ENCODE assay signal across 1 cellular context in the genomic region with DNA sequence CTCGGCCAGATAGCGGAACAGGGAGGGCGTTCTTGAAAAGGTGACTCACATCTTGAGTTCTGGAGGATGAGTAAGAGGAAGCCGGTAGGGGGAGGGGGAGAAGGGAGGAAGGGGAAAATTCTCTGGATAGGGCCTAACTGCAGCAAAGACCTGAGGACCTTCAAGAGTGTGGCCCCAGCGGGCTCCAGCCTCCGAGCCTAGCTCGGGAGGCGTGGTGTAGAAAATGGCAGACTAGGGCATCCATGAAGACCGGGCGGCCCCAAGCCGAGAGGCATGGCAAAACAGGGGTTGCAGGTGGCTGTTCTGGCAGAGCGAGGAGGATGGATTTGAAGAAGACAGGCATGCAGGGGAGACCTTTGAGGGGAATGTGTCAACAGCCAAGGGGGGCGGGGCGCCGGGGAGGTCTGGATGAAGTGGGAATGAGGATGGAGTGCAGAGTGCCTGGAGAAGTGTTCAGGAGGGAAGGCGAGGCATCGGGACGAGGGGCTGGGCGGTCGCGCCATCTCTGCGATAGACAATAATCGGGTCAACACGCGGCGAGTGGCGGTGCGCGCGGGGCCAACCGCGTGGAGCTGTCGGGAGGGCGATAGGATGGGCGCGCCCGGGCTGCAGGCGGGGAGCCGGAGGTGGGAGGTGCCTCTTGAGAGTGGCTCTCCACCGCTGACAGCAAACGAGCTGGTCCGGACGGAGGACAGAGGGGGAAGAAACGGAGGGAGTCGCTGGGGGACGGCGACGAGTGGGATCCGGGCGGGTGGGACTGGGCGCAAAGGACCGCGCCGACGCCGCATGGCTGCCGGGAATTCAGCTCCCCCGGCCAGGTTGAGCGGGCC.
TF ChIP-seq lines count a peak whose summit lies in the region.

No MANE protein-coding gene starts in this region.

TF ChIP-seq in HEK293, 187 proteins besides CTCF, POLR2A, EP300 and RAD21 (continued from another document and continues in another):
- TF ChIP-seq ZNF138 (tag by site-specific recombination; IDR thresholded peaks at IDR 0.05; ENCODE audit: borderline replicate concordance) (no peak), GLIS2 (tag by site-specific recombination; IDR thresholded peaks at IDR 0.05) (peak; percentile 92; the same call in 1 of the 2 replicates), ZNF221 (tag by site-specific recombination; IDR thresholded peaks at IDR 0.05; ENCODE audit: borderline replicate concordance) (no peak), ZSCAN4 (tag by site-specific recombination; IDR thresholded peaks at IDR 0.05) (peak; percentile 20; the same call in 1 of the 2 replicates), PATZ1 (tag by site-specific recombination; IDR thresholded peaks at IDR 0.05) (peak; percentile 82), ZNF664 (tag by site-specific recombination; IDR thresholded peaks at IDR 0.05) (no peak), SP3 (tag by site-specific recombination; IDR thresholded peaks at IDR 0.05) (peak; percentile 82), ZNF366 (tag by site-specific recombination; conservative IDR thresholded peaks at IDR 0.05) (peak; percentile 93), ZSCAN16 (tag by site-specific recombination; IDR thresholded peaks at IDR 0.05) (no peak), ZNF488 (tag by site-specific recombination; IDR thresholded peaks at IDR 0.05) (no peak; the same call in 1 of the 2 replicates), ZNF501 (tag by site-specific recombination; IDR thresholded peaks at IDR 0.05) (peak; percentile 92), ZNF311 (tag by site-specific recombination; IDR thresholded peaks at IDR 0.05; ENCODE audit: borderline replicate concordance) (no peak), ZFP69B (tag by site-specific recombination; IDR thresholded peaks at IDR 0.05) (no peak; the same call in none of the 2 replicates), KLF9 (tag by site-specific recombination; IDR thresholded peaks at IDR 0.05; ENCODE audit: low read depth) (peak; percentile 95), ZNF660 (tag by site-specific recombination; IDR thresholded peaks at IDR 0.05) (0 out of 2 replicates have a peak, but pooled peaks have one; percentile 38), ZNF654 (tag by site-specific recombination; IDR thresholded peaks at IDR 0.05; ENCODE audit: low read depth) (no peak), ZNF146 (tag by site-specific recombination; IDR thresholded peaks at IDR 0.05) (no peak), ZNF544 (tag by site-specific recombination; IDR thresholded peaks at IDR 0.05) (no peak), IKZF3 (tag by site-specific recombination; IDR thresholded peaks at IDR 0.05) (0 out of 2 replicates have a peak, but pooled peaks have one; percentile 5), SCRT2 (tag by site-specific recombination; IDR thresholded peaks at IDR 0.05) (peak; percentile 56), ZNF350 (tag by site-specific recombination; IDR thresholded peaks at IDR 0.05) (no peak), ZNF16 (tag by site-specific recombination; IDR thresholded peaks at IDR 0.05; ENCODE audit: low read depth) (no peak), ZNF473 (tag by site-specific recombination; IDR thresholded peaks at IDR 0.05) (no peak), INSM2 (tag by site-specific recombination; IDR thresholded peaks at IDR 0.05) (peak; percentile 57), RBAK (tag by site-specific recombination; IDR thresholded peaks at IDR 0.05) (no peak), ZBTB17 (tag by site-specific recombination; IDR thresholded peaks at IDR 0.05) (peak; percentile 99), EGR2 (tag by site-specific recombination; IDR thresholded peaks at IDR 0.05; ENCODE audit: low read depth) (peak; percentile 46; the same call in 1 of the 2 replicates), ZNF561 (tag by site-specific recombination; IDR thresholded peaks at IDR 0.05; ENCODE audit: borderline replicate concordance) (no peak; the same call in 1 of the 2 replicates), ZNF114 (tag by site-specific recombination; IDR thresholded peaks at IDR 0.05) (no peak), KLF8 (tag by site-specific recombination; IDR thresholded peaks at IDR 0.05) (peak; percentile 69), SCRT1 (tag by site-specific recombination; IDR thresholded peaks at IDR 0.05; ENCODE audit: borderline replicate concordance) (no peak), ZNF549 (tag by site-specific recombination; IDR thresholded peaks at IDR 0.05) (no peak), ZNF335 (tag by site-specific recombination; conservative IDR thresholded peaks at IDR 0.05) (peak; percentile 100)
- TF ChIP-seq, protein P1, sequence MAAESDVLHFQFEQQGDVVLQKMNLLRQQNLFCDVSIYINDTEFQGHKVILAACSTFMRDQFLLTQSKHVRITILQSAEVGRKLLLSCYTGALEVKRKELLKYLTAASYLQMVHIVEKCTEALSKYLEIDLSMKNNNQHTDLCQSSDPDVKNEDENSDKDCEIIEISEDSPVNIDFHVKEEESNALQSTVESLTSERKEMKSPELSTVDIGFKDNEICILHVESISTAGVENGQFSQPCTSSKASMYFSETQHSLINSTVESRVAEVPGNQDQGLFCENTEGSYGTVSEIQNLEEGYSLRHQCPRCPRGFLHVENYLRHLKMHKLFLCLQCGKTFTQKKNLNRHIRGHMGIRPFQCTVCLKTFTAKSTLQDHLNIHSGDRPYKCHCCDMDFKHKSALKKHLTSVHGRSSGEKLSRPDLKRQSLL (tag by site-specific recombination; IDR thresholded peaks at IDR 0.05): peak; percentile 75; the same call in 1 of the 2 replicates
- TF ChIP-seq, protein P2, sequence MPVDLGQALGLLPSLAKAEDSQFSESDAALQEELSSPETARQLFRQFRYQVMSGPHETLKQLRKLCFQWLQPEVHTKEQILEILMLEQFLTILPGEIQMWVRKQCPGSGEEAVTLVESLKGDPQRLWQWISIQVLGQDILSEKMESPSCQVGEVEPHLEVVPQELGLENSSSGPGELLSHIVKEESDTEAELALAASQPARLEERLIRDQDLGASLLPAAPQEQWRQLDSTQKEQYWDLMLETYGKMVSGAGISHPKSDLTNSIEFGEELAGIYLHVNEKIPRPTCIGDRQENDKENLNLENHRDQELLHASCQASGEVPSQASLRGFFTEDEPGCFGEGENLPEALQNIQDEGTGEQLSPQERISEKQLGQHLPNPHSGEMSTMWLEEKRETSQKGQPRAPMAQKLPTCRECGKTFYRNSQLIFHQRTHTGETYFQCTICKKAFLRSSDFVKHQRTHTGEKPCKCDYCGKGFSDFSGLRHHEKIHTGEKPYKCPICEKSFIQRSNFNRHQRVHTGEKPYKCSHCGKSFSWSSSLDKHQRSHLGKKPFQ (tag by site-specific recombination; IDR thresholded peaks at IDR 0.05): 0 out of 2 replicates have a peak, but pooled peaks have one; percentile 10
- TF ChIP-seq, protein P3, sequence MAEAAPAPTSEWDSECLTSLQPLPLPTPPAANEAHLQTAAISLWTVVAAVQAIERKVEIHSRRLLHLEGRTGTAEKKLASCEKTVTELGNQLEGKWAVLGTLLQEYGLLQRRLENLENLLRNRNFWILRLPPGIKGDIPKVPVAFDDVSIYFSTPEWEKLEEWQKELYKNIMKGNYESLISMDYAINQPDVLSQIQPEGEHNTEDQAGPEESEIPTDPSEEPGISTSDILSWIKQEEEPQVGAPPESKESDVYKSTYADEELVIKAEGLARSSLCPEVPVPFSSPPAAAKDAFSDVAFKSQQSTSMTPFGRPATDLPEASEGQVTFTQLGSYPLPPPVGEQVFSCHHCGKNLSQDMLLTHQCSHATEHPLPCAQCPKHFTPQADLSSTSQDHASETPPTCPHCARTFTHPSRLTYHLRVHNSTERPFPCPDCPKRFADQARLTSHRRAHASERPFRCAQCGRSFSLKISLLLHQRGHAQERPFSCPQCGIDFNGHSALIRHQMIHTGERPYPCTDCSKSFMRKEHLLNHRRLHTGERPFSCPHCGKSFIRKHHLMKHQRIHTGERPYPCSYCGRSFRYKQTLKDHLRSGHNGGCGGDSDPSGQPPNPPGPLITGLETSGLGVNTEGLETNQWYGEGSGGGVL (tag by site-specific recombination; IDR thresholded peaks at IDR 0.05): peak; percentile 61
- TF ChIP-seq, protein P4, sequence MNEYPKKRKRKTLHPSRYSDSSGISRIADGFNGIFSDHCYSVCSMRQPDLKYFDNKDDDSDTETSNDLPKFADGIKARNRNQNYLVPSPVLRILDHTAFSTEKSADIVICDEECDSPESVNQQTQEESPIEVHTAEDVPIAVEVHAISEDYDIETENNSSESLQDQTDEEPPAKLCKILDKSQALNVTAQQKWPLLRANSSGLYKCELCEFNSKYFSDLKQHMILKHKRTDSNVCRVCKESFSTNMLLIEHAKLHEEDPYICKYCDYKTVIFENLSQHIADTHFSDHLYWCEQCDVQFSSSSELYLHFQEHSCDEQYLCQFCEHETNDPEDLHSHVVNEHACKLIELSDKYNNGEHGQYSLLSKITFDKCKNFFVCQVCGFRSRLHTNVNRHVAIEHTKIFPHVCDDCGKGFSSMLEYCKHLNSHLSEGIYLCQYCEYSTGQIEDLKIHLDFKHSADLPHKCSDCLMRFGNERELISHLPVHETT (tag by site-specific recombination; IDR thresholded peaks at IDR 0.05): peak; percentile 67; the same call in 1 of the 2 replicates
- TF ChIP-seq, protein P5, sequence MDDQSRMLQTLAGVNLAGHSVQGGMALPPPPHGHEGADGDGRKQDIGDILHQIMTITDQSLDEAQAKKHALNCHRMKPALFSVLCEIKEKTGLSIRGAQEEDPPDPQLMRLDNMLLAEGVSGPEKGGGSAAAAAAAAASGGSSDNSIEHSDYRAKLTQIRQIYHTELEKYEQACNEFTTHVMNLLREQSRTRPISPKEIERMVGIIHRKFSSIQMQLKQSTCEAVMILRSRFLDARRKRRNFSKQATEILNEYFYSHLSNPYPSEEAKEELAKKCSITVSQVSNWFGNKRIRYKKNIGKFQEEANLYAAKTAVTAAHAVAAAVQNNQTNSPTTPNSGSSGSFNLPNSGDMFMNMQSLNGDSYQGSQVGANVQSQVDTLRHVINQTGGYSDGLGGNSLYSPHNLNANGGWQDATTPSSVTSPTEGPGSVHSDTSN (CRISPR knock-in tag; IDR thresholded peaks at IDR 0.05): no peak
